2 cellular contexts compared by ENCODE assay signal in the genomic region with DNA sequence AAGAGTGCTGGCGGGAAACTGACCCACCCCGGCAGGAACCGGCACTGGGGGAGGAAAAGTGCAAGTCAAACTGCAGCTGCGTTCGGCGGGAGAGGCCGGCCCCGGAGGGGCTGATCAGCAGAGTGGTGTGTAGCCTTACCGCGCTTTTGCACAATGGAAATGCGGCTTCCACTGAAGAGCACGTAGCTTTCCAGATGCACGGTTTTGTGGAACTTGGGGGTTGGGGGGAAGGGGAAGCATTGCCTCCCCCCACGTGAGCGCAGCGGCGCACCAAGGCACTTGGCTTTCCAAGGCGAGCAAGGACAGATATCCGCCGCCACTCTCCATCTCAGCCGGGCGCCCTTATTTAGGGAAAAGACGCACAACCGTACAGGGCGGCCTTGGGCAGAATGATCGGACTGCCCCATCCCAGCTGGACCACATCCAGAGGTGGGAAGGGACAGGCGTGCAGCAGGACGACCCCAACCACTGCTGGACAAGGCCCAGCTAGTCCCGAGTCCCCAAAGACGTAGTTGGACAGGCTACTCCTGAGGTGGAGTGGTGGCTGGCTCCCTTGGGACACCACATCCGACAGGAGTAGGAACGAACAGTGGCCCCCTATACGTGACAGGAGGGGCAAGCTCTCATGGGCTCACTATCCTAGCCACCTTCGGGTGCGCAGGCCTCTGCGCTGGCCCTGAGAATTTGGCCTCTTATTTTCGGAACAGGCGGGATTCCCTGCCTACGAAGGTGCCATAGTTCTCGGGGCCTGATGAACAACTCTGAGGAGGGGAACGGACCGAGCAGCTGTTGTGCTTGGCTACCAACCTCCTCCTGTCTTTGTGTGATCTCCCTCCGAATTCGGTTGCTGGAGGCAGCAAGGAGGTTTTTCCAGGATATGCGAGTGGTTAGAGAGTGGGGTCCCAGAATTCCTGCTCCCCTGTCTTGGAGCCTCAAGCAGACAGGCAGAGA.
A peak's percentile ranks its signal among the peaks of the same experiment; 100 is the strongest.
TF ChIP-seq lines count a peak whose summit lies in the region.

No MANE protein-coding gene starts in this region.

TF ChIP-seq in K562, 482 proteins besides CTCF, POLR2A, EP300 and RAD21:
- TF ChIP-seq, protein P1, sequence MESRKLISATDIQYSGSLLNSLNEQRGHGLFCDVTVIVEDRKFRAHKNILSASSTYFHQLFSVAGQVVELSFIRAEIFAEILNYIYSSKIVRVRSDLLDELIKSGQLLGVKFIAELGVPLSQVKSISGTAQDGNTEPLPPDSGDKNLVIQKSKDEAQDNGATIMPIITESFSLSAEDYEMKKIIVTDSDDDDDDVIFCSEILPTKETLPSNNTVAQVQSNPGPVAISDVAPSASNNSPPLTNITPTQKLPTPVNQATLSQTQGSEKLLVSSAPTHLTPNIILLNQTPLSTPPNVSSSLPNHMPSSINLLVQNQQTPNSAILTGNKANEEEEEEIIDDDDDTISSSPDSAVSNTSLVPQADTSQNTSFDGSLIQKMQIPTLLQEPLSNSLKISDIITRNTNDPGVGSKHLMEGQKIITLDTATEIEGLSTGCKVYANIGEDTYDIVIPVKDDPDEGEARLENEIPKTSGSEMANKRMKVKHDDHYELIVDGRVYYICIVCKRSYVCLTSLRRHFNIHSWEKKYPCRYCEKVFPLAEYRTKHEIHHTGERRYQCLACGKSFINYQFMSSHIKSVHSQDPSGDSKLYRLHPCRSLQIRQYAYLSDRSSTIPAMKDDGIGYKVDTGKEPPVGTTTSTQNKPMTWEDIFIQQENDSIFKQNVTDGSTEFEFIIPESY (CRISPR knock-in tag; IDR thresholded peaks at IDR 0.05), result 0 out of 2 replicates have a peak, but pooled peaks have one; percentile 1
- TF ChIP-seq, protein P2, sequence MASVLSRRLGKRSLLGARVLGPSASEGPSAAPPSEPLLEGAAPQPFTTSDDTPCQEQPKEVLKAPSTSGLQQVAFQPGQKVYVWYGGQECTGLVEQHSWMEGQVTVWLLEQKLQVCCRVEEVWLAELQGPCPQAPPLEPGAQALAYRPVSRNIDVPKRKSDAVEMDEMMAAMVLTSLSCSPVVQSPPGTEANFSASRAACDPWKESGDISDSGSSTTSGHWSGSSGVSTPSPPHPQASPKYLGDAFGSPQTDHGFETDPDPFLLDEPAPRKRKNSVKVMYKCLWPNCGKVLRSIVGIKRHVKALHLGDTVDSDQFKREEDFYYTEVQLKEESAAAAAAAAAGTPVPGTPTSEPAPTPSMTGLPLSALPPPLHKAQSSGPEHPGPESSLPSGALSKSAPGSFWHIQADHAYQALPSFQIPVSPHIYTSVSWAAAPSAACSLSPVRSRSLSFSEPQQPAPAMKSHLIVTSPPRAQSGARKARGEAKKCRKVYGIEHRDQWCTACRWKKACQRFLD (CRISPR knock-in tag; IDR thresholded peaks at IDR 0.05), result no peak

TF ChIP-seq in neural cell, 6 proteins besides CTCF, POLR2A, EP300 and RAD21:
- TF ChIP-seq SMC3 (conservative IDR thresholded peaks at IDR 0.05; ENCODE audit: poor library complexity) (no peak), EZH2 (IDR thresholded peaks at IDR 0.05; ENCODE audit: borderline replicate concordance, insufficient read depth, low read length, poor library complexity, severe bottlenecking) (no peak), POLR2AphosphoS5 (IDR thresholded peaks at IDR 0.05) (no peak), MXI1 (conservative IDR thresholded peaks at IDR 0.05; ENCODE audit: poor library complexity, severe bottlenecking) (no peak), TAF1 (IDR thresholded peaks at IDR 0.05; ENCODE audit: low read depth) (no peak)
- TF ChIP-seq, protein P3, sequence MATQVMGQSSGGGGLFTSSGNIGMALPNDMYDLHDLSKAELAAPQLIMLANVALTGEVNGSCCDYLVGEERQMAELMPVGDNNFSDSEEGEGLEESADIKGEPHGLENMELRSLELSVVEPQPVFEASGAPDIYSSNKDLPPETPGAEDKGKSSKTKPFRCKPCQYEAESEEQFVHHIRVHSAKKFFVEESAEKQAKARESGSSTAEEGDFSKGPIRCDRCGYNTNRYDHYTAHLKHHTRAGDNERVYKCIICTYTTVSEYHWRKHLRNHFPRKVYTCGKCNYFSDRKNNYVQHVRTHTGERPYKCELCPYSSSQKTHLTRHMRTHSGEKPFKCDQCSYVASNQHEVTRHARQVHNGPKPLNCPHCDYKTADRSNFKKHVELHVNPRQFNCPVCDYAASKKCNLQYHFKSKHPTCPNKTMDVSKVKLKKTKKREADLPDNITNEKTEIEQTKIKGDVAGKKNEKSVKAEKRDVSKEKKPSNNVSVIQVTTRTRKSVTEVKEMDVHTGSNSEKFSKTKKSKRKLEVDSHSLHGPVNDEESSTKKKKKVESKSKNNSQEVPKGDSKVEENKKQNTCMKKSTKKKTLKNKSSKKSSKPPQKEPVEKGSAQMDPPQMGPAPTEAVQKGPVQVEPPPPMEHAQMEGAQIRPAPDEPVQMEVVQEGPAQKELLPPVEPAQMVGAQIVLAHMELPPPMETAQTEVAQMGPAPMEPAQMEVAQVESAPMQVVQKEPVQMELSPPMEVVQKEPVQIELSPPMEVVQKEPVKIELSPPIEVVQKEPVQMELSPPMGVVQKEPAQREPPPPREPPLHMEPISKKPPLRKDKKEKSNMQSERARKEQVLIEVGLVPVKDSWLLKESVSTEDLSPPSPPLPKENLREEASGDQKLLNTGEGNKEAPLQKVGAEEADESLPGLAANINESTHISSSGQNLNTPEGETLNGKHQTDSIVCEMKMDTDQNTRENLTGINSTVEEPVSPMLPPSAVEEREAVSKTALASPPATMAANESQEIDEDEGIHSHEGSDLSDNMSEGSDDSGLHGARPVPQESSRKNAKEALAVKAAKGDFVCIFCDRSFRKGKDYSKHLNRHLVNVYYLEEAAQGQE (IDR thresholded peaks at IDR 0.05; ENCODE audit: borderline replicate concordance), result no peak
